Comparison of ENCODE assay signal across 27 cellular contexts in the genomic region with DNA sequence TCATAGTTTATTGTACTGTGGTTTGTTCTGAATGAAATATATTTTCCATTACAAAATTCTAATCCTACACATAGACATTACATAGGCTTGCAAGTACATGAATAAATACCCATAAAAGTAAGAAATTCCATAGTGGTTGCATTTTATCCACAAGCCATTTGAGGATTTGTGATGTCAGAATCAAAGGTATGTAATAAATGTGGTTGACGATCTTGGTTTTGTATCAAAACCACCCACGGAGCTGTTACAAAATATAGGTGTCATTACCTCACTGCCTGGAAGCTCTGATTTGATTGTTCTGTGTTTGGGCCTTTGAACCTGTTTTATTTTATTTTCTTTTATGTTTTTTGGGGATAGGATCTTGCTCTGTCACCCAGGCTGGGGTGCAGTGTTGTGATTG.
"Had no signal": no experiment of that assay in that cellular context is flagged by ENCODE, and none has a peak within 500 bp of the region (broad histone marks: within the 10 kb centered on the region; RNA-seq: fewer than 3 reads in every experiment).

No MANE protein-coding gene starts in this region.

- H3K27ac Mint-ChIP-seq: activated CD4-positive, alpha-beta T cell treated with anti-CD3 and anti-CD28 coated beads, Interleukin-2, amount 10 ng/mL, durations not matched to agents 7 days and 5 days; activated CD8-positive, alpha-beta T cell treated with anti-CD3 and anti-CD28 coated beads, Interleukin-2, amount 10 ng/mL, durations not matched to agents 7 days and 5 days; activated naive CD4-positive, alpha-beta T cell treated with anti-CD3 and anti-CD28 coated beads, Interleukin-2, amount 50 U/mL, for 24 hours; activated T-helper 1 cell treated with anti-CD3 and anti-CD28 coated beads, Interleukin-12 subunit alpha, Interleukin-12 subunit beta, Interleukin-2, Interleukin-4 antibody, amounts not matched to agents 30 ng/mL and 10 ng/mL and 1 ng/mL, durations not matched to agents 14 hours and 24 hours and 36 hours; dendritic cell treated with granulocyte-macrophage colony-stimulating factor and Interleukin-4, amounts not matched to agents 40 ng/mL and 50 ng/mL, for 4 days; nephron progenitor cell; type B pancreatic cell had no signal

- H3K9me3 Mint-ChIP-seq: activated naive CD4-positive, alpha-beta T cell treated with anti-CD3 and anti-CD28 coated beads, Interleukin-2, amount 50 U/mL, for 24 hours; activated T-helper 1 cell treated with anti-CD3 and anti-CD28 coated beads, Interleukin-12 subunit alpha, Interleukin-12 subunit beta, Interleukin-2, Interleukin-4 antibody, amounts not matched to agents 30 ng/mL and 10 ng/mL and 1 ng/mL, durations not matched to agents 14 hours and 24 hours and 36 hours; type B pancreatic cell had no signal

- H3K27me3 ChIP-seq: ascending aorta, cardiac muscle cell, sigmoid colon, spleen, vagina had no signal

- H3K27me3 Mint-ChIP-seq: dendritic cell treated with granulocyte-macrophage colony-stimulating factor and Interleukin-4, amounts not matched to agents 40 ng/mL and 50 ng/mL, for 4 days had no signal

- H3K36me3 Mint-ChIP-seq: activated naive CD4-positive, alpha-beta T cell treated with anti-CD3 and anti-CD28 coated beads, Interleukin-2, amount 50 U/mL, for 24 hours; type B pancreatic cell had no signal

- H3K4me3 Mint-ChIP-seq: activated CD4-positive, alpha-beta T cell treated with anti-CD3 and anti-CD28 coated beads, Interleukin-2, amount 10 ng/mL, durations not matched to agents 7 days and 5 days; activated CD8-positive, alpha-beta T cell treated with anti-CD3 and anti-CD28 coated beads, Interleukin-2, amount 10 ng/mL, durations not matched to agents 7 days and 5 days; activated naive CD4-positive, alpha-beta T cell treated with anti-CD3 and anti-CD28 coated beads, Interleukin-2, amount 50 U/mL, for 24 hours; activated T-helper 1 cell treated with anti-CD3 and anti-CD28 coated beads, Interleukin-12 subunit alpha, Interleukin-12 subunit beta, Interleukin-2, Interleukin-4 antibody, amounts not matched to agents 30 ng/mL and 10 ng/mL and 1 ng/mL, durations not matched to agents 14 hours and 24 hours and 36 hours; dendritic cell treated with granulocyte-macrophage colony-stimulating factor and Interleukin-4, amounts not matched to agents 40 ng/mL and 50 ng/mL, for 4 days; nephron progenitor cell; type B pancreatic cell had no signal

- DNase-seq: activated CD4-positive, alpha-beta T cell treated with anti-CD3 and anti-CD28 coated beads, Interleukin-2, amount 10 ng/mL, durations not matched to agents 7 days and 5 days; activated CD4-positive, CD25-positive, alpha-beta regulatory T cell treated with anti-CD3 and anti-CD28 coated beads, Interleukin-2, amount 50 U/mL, for 72 hours; activated CD8-positive, alpha-beta T cell treated with anti-CD3 and anti-CD28 coated beads, Interleukin-2, amount 10 ng/mL, durations not matched to agents 7 days and 5 days; activated gamma-delta T cell treated with Interleukin-2 at 50 U/mL for 16 hours; effector CD4-positive, alpha-beta T cell; erythroblast; foreskin melanocyte; hypothalamus; left colon; mesenchymal stem cell; nephron progenitor cell; occipital lobe; retina; sigmoid colon; spleen; stimulated activated CD4-positive, alpha-beta T cell treated with anti-CD3 and anti-CD28 coated beads, Interleukin-4, amount 100 ng/mL, for 1 hour; stimulated activated naive CD4-positive, alpha-beta T cell treated with Interleukin-2 at 50 U/mL for 16 hours; WERI-Rb-1 had no signal

- H3K4me1 ChIP-seq: ascending aorta, sigmoid colon, spleen, vagina had no signal

- H3K9me3 ChIP-seq: ascending aorta, sigmoid colon, thoracic aorta, vagina had no signal

- ATAC-seq: activated CD8-positive, alpha-beta T cell treated with anti-CD3 and anti-CD28 coated beads, Interleukin-2, amount 10 ng/mL, durations not matched to agents 7 days and 5 days; left colon had no signal

- H3K27ac ChIP-seq: ascending aorta, cardiac muscle cell, sigmoid colon, spleen, thoracic aorta, vagina, WERI-Rb-1 had no signal

- H3K36me3 ChIP-seq: ascending aorta, cardiac muscle cell, sigmoid colon, spleen, thoracic aorta, vagina, WERI-Rb-1 had no signal

- FAIRE-seq: keratinocyte had no signal

- H3K4me3 ChIP-seq: ascending aorta, cardiac muscle cell, sigmoid colon, spleen, thoracic aorta, vagina had no signal

- H3K4me1 Mint-ChIP-seq: activated CD4-positive, alpha-beta T cell treated with anti-CD3 and anti-CD28 coated beads, Interleukin-2, amount 10 ng/mL, durations not matched to agents 7 days and 5 days; activated naive CD4-positive, alpha-beta T cell treated with anti-CD3 and anti-CD28 coated beads, Interleukin-2, amount 50 U/mL, for 24 hours; nephron progenitor cell had no signal
